ENCODE assay signal across 16 cellular contexts in genomic region chr2:11409184-11409959, GRCh38.
"Had no signal": no experiment of that assay in that cellular context is flagged by ENCODE, and none has a peak within 500 bp of the region (broad histone marks: within the 10 kb centered on the region; RNA-seq: fewer than 3 reads in every experiment).

No MANE protein-coding gene starts in this region.

- DNase-seq: activated CD4-positive, alpha-beta T cell treated with anti-CD3 and anti-CD28 coated beads, Interleukin-2, amount 50 U/mL, for 48 hours; activated CD4-positive, CD25-positive, alpha-beta regulatory T cell treated with anti-CD3 and anti-CD28 coated beads, Interleukin-2, amount 50 U/mL, for 72 hours; activated naive CD4-positive, alpha-beta T cell treated with Interleukin-2 at 50 U/mL for 16 hours; aorta; cortex of kidney; effector CD8-positive, alpha-beta T cell; naive thymus-derived CD4-positive, alpha-beta T cell; retina; stimulated activated CD4-positive, alpha-beta T cell treated with anti-CD3 and anti-CD28 coated beads, Interleukin-4, amount 100 ng/mL, for 4 hours; stimulated activated CD8-positive, alpha-beta memory T cell treated with anti-CD3 and anti-CD28 coated beads, Interleukin-4, amount 100 ng/mL, for 48 hours; stimulated activated naive CD8-positive, alpha-beta T cell treated with anti-CD3 and anti-CD28 coated beads, Interleukin-15, Interleukin-2, amounts not matched to agents 100 U/mL and 50 U/mL, for 24 hours; T-helper 9 cell had no signal

- H3K36me3 ChIP-seq: suprapubic skin had no signal

- ATAC-seq: activated T-helper 17 cell treated with anti-CD3 and anti-CD28 coated beads, Interleukin-2, amount 50 U/mL, for 72 hours; naive thymus-derived CD4-positive, alpha-beta T cell; stimulated activated naive CD8-positive, alpha-beta T cell treated with anti-CD3 and anti-CD28 coated beads, Interleukin-15, Interleukin-2, amounts not matched to agents 100 U/mL and 50 U/mL, for 24 hours had no signal

- H3K9me3 ChIP-seq: suprapubic skin had no signal

- H3K4me1 ChIP-seq: suprapubic skin had no signal

- H3K4me3 ChIP-seq: lung, skin epidermis, suprapubic skin had no signal

- H3K27ac ChIP-seq: skin epidermis, suprapubic skin had no signal

- H3K27me3 ChIP-seq: suprapubic skin had no signal
